Comparison of ENCODE assay signal across 8 cellular contexts in genomic region chr7:121752706-121753105, GRCh38.
DNase-seq lines count a peak whose midpoint lies in the region; ATAC-seq and TF ChIP-seq lines count a peak whose summit lies in the region.

No MANE protein-coding gene starts in this region.

- no peak overlapping the region for H3K4me3 Mint-ChIP-seq in nephron progenitor cell

- no peaks in the 10 kb centered on the region for H3K27me3 ChIP-seq in brain microvascular endothelial cell (replicated peaks)
- H3K27me3 ChIP-seq in heart left ventricle = peaks cover 0 to 8% (median 0%) of the 10 kb centered on the region in 9 donors

- H3K9me3 Mint-ChIP-seq in nephron progenitor cell = no peaks in the 10 kb centered on the region

- TF ChIP-seq CTCF in LNCaP clone FGC (IDR thresholded peaks at IDR 0.05; ENCODE audit: control insufficient read depth, extremely low read depth, insufficient read depth) = peak; percentile 62
- TF ChIP-seq CTCF in brain microvascular endothelial cell (IDR thresholded peaks at IDR 0.05; ENCODE audit: low read depth, low read length, missing control alignments) = peak; percentile 59
- TF ChIP-seq CTCF in nephron progenitor cell (IDR thresholded peaks at IDR 0.05) = peak; percentile 10
- TF ChIP-seq CTCF in heart left ventricle (IDR thresholded peaks at IDR 0.05) = peak in 1 of 12 donors; percentile 32

- H3K36me3 Mint-ChIP-seq in nephron progenitor cell (ENCODE audit: low read depth) = no peaks in the 10 kb centered on the region

- H3K36me3 ChIP-seq in brain microvascular endothelial cell (replicated peaks) (no peaks in the 10 kb centered on the region), heart left ventricle (no peaks in the 10 kb centered on the region)

- ATAC-seq in GM21717 (IDR thresholded peaks at IDR 0.05; ENCODE audit: unreplicated experiment) (no peak), heart left ventricle (no peak)

- peaks cover 8% of the 10 kb centered on the region for H3K4me1 Mint-ChIP-seq in nephron progenitor cell

- no peak overlapping the region for H3K27ac Mint-ChIP-seq in nephron progenitor cell

- H3K27ac ChIP-seq in brain microvascular endothelial cell = no peak overlapping the region
- H3K27ac ChIP-seq in heart left ventricle = no peak overlapping the region

- H3K9me3 ChIP-seq in heart left ventricle = no peaks in the 10 kb centered on the region

- no peak for TF ChIP-seq POLR2A in heart left ventricle (IDR thresholded peaks at IDR 0.05)

- H3K4me1 ChIP-seq in heart left ventricle = no peaks in the 10 kb centered on the region

- 13 to 21% (median 17%) methylated on average over 4 of the region's 4 CpGs for WGBS in heart left ventricle, 4 donors

- intact Hi-C loops in heart left ventricle (cut with DNase I) = loop anchor here in 2 of 10 donors (10.0 kb wide), 1 partner anchor 242 kb away; no protein-coding TSS in a partner anchor

- H3K4me3 ChIP-seq in LNCaP clone FGC (ENCODE audit: low read depth, low read length) (no peak overlapping the region), brain microvascular endothelial cell (ENCODE audit: low read depth, low read length) (no peak overlapping the region), heart left ventricle (no peak overlapping the region)

- in situ Hi-C loops in brain microvascular endothelial cell (cut with HindIII; ENCODE audit: low pct_ligation_motif_present, low sequenced_read_pairs) = no loop called here

- H3K27me3 Mint-ChIP-seq in nephron progenitor cell (ENCODE audit: low read depth, poor library complexity) = peaks cover 5% of the 10 kb centered on the region

- DNase-seq in ELR (ENCODE audit: low read depth) (peak; percentile 32), LNCaP clone FGC (ENCODE audit: low read depth) (no peak), brain microvascular endothelial cell (no peak), nephron progenitor cell (no peak), SIG-M5 treated with dmso at 0.1 percent for 504 hours (lab: John Stamatoyannopoulos, UW; ENCODE audit: unreplicated experiment) (no peak), SW 1271 (lab: John Stamatoyannopoulos, UW) (no peak), heart left ventricle (no peak)
